Comparison of ENCODE assay signal across 19 cellular contexts in the genomic region with DNA sequence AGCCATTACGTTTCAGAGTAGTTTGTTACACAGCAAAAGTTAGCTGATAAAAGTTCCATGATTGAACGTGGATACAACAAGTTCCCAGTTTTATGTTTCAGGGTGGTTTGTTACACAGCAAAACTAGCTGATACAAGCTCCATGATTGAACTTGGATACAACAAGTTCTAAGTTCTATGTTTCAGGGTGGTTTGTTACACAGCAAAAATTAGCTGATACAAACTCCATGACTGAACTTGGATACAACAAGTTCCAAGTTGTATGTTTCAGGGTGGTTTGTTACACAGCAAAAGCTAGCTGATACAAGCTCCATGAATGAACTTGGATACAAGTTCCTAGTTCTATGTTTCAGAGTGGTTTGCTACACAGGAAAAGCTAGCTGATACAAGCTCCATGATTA.
"Had no signal": no experiment of that assay in that cellular context is flagged by ENCODE, and none has a peak within 500 bp of the region (broad histone marks: within the 10 kb centered on the region; RNA-seq: fewer than 3 reads in every experiment).

No MANE protein-coding gene starts in this region.

- FAIRE-seq: astrocyte had no signal

- H3K27me3 ChIP-seq: esophagus muscularis mucosa, gastroesophageal sphincter, heart left ventricle had no signal

- H3K4me3 ChIP-seq: esophagus muscularis mucosa, gastroesophageal sphincter, heart left ventricle, left ventricle myocardium inferior had no signal

- ATAC-seq: activated CD4-positive, CD25-positive, alpha-beta regulatory T cell treated with anti-CD3 and anti-CD28 coated beads, Interleukin-2, amount 50 U/mL, for 24 hours; activated naive CD8-positive, alpha-beta T cell treated with anti-CD3 and anti-CD28 coated beads, Interleukin-2, amount 50 U/mL, for 24 hours; activated T-cell treated with anti-CD3 and anti-CD28 coated beads, Interleukin-2, amount 50 U/mL, for 4 hours; gastroesophageal sphincter had no signal

- H3K27me3 Mint-ChIP-seq: activated CD4-positive, alpha-beta T cell treated with anti-CD3 and anti-CD28 coated beads, Interleukin-2, amount 10 ng/mL, durations not matched to agents 7 days and 5 days; dendritic cell treated with granulocyte-macrophage colony-stimulating factor and Interleukin-4, amounts not matched to agents 40 ng/mL and 50 ng/mL, for 4 days; progenitor cell of endocrine pancreas; stimulated activated naive CD8-positive, alpha-beta T cell treated with anti-CD3 and anti-CD28 coated beads, Interleukin-15, Interleukin-2, amounts not matched to agents 100 ng/mL and 50 ng/mL, for 24 hours had no signal

- H3K4me3 Mint-ChIP-seq: activated CD4-positive, alpha-beta T cell treated with anti-CD3 and anti-CD28 coated beads, Interleukin-2, amount 10 ng/mL, durations not matched to agents 7 days and 5 days; activated naive CD4-positive, alpha-beta T cell treated with anti-CD3 and anti-CD28 coated beads, Interleukin-2, amount 10 ng/mL, durations not matched to agents 7 days and 5 days; activated naive CD8-positive, alpha-beta T cell treated with anti-CD3 and anti-CD28 coated beads, Interleukin-2, amount 50 U/mL, for 24 hours; activated T-cell treated with anti-CD3 and anti-CD28 coated beads, Interleukin-2, amount 50 U/mL, for 4 hours; dendritic cell treated with granulocyte-macrophage colony-stimulating factor and Interleukin-4, amounts not matched to agents 40 ng/mL and 50 ng/mL, for 4 days; stimulated activated naive CD8-positive, alpha-beta T cell treated with anti-CD3 and anti-CD28 coated beads, Interleukin-15, Interleukin-2, amounts not matched to agents 100 ng/mL and 50 ng/mL, for 24 hours; T-helper 1 cell treated with Interleukin-12 subunit alpha and Interleukin-12 subunit beta and Interleukin-4 antibody, amounts not matched to agents 30 μg/mL and 1 μg/mL, for 36 hours had no signal

- H3K9me3 Mint-ChIP-seq: activated T-cell treated with anti-CD3 and anti-CD28 coated beads, Interleukin-2, amount 50 U/mL, for 4 hours; dendritic cell treated with granulocyte-macrophage colony-stimulating factor and Interleukin-4, amounts not matched to agents 40 ng/mL and 50 ng/mL, for 4 days; stimulated activated naive CD8-positive, alpha-beta T cell treated with anti-CD3 and anti-CD28 coated beads, Interleukin-15, Interleukin-2, amounts not matched to agents 100 ng/mL and 50 ng/mL, for 24 hours had no signal

- DNase-seq: activated CD4-positive, alpha-beta T cell treated with anti-CD3 and anti-CD28 coated beads, Interleukin-2, amount 10 ng/mL, durations not matched to agents 7 days and 5 days; activated CD8-positive, alpha-beta memory T cell treated with anti-CD3 and anti-CD28 coated beads, Interleukin-2, amount 50 U/mL, for 4 hours; activated effector memory CD4-positive, alpha-beta T cell treated with Interleukin-2 at 50 U/mL for 16 hours; activated naive CD4-positive, alpha-beta T cell treated with anti-CD3 and anti-CD28 coated beads, Interleukin-2, amount 10 ng/mL, durations not matched to agents 7 days and 5 days; activated naive CD8-positive, alpha-beta T cell treated with anti-CD3 and anti-CD28 coated beads, Interleukin-2, amount 50 U/mL, for 24 hours; activated T-cell treated with anti-CD3 and anti-CD28 coated beads, Interleukin-2, amount 50 U/mL, for 4 hours; effector CD8-positive, alpha-beta T cell; heart left ventricle; kidney glomerular epithelial cell; left ventricle myocardium inferior; stimulated activated CD4-positive, alpha-beta T cell treated with anti-CD3 and anti-CD28 coated beads, Interleukin-2, amount 100 ng/mL, for 24 hours had no signal

- H3K36me3 ChIP-seq: esophagus muscularis mucosa, gastroesophageal sphincter, heart left ventricle had no signal

- H3K27ac Mint-ChIP-seq: activated CD4-positive, alpha-beta T cell treated with anti-CD3 and anti-CD28 coated beads, Interleukin-2, amount 10 ng/mL, durations not matched to agents 7 days and 5 days; activated naive CD4-positive, alpha-beta T cell treated with anti-CD3 and anti-CD28 coated beads, Interleukin-2, amount 10 ng/mL, durations not matched to agents 7 days and 5 days; activated naive CD8-positive, alpha-beta T cell treated with anti-CD3 and anti-CD28 coated beads, Interleukin-2, amount 50 U/mL, for 24 hours; stimulated activated naive CD8-positive, alpha-beta T cell treated with anti-CD3 and anti-CD28 coated beads, Interleukin-15, Interleukin-2, amounts not matched to agents 100 ng/mL and 50 ng/mL, for 24 hours; T-helper 1 cell treated with Interleukin-12 subunit alpha and Interleukin-12 subunit beta and Interleukin-4 antibody, amounts not matched to agents 30 μg/mL and 1 μg/mL, for 36 hours had no signal

- H3K4me1 Mint-ChIP-seq: activated naive CD4-positive, alpha-beta T cell treated with anti-CD3 and anti-CD28 coated beads, Interleukin-2, amount 10 ng/mL, durations not matched to agents 7 days and 5 days; activated naive CD8-positive, alpha-beta T cell treated with anti-CD3 and anti-CD28 coated beads, Interleukin-2, amount 50 U/mL, for 24 hours had no signal

- H3K27ac ChIP-seq: esophagus muscularis mucosa, gastroesophageal sphincter had no signal
